21 cellular contexts compared by ENCODE assay signal in genomic region chr2:213862407-213863076, GRCh38.
DNase-seq lines count a peak whose midpoint lies in the region; ATAC-seq, FAIRE-seq and TF ChIP-seq lines count a peak whose summit lies in the region.
"Had no signal": no experiment of that assay in that cellular context is flagged by ENCODE, and none has a peak within 500 bp of the region (broad histone marks: within the 10 kb centered on the region; RNA-seq: fewer than 3 reads in every experiment).

No MANE protein-coding gene starts in this region.

- H3K4me2 ChIP-seq in H1 (ENCODE audit: insufficient read depth in 1 of 2, low read depth in 2 of 2, low read length in 2 of 2) (no peak overlapping the region), mesenchymal stem cell (ENCODE audit: low read length, poor library complexity, severe bottlenecking) (no peak overlapping the region)
- H3K4me2 ChIP-seq: KMS-11 had no signal

- H2BK20ac ChIP-seq in H1 (ENCODE audit: low read length), result no peak overlapping the region

- H2BK15ac ChIP-seq in H1 (ENCODE audit: low read length) (no peak overlapping the region), mesenchymal stem cell (ENCODE audit: low read depth, poor library complexity, severe bottlenecking) (no peak overlapping the region)

- no peak overlapping the region for H2AK5ac ChIP-seq in H1 (ENCODE audit: low read depth, low read length)
- peak overlapping the region; percentile 26 for H2AK5ac ChIP-seq in mesenchymal stem cell (ENCODE audit: low read length, severe bottlenecking)

- ATAC-seq in GM21526 (IDR thresholded peaks at IDR 0.05; ENCODE audit: low FRiP score, unreplicated experiment) (no peak), HG03378 (IDR thresholded peaks at IDR 0.05; ENCODE audit: unreplicated experiment) (no peak), Right ventricle myocardium superior (ENCODE audit: poor library complexity) (no peak)
- ATAC-seq: Right ventricle myocardium inferior had no signal

- TF ChIP-seq EP300 in H1 (IDR thresholded peaks at IDR 0.05; ENCODE audit: borderline replicate concordance in 1 of 2, low read depth in 2 of 2, low read length in 2 of 2), result no peak

- no peak overlapping the region for H3K4me3 ChIP-seq in H1 (ENCODE audit: extremely low read depth in 1 of 4, insufficient read depth in 2 of 4, low read depth in 3 of 4, low read length in 4 of 4)
- H3K4me3 ChIP-seq in mesenchymal stem cell (ENCODE audit: insufficient read depth in 1 of 2, low read depth in 1 of 2, low read length in 2 of 2), result no peak overlapping the region

- CTCF ChIA-PET in H1 (lab: Charles Lee; ENCODE audit: partially characterized antibody), result no interaction called here

- TF ChIP-seq CTCF in H1 (IDR thresholded peaks at IDR 0.05; ENCODE audit: control extremely low read depth in 1 of 3, insufficient read depth in 1 of 3, low read depth in 1 of 3, low read length in 3 of 3), result no peak

- no peak overlapping the region for H2BK120ac ChIP-seq in H1 (replicated peaks; ENCODE audit: low read depth, low read length)
- no peak overlapping the region for H2BK120ac ChIP-seq in mesenchymal stem cell (ENCODE audit: low read depth, low read length)

- no peak for FAIRE-seq in H1 (lab: Jason Lieb, UNC)
- FAIRE-seq: GM19239 had no signal

- H3K36me3 ChIP-seq in H1 (ENCODE audit: control insufficient read depth in 2 of 4, insufficient read depth in 4 of 4, low read length in 3 of 4) (no peaks in the 10 kb centered on the region), mesenchymal stem cell (ENCODE audit: control insufficient read depth in 1 of 2, insufficient read depth in 2 of 2, low read depth in 1 of 2, low read length in 2 of 2) (no peaks in the 10 kb centered on the region)

- no peak overlapping the region for H3K18ac ChIP-seq in H1 (ENCODE audit: extremely low read depth, low read length)
- no peak overlapping the region for H3K18ac ChIP-seq in mesenchymal stem cell (ENCODE audit: low read depth in 1 of 2, low read length in 2 of 2)

- 94% methylated on average over 7 of the region's 7 CpGs; no CpG with 5 or more reads in 1 of the 2 experiments for WGBS in H1 (ENCODE audit: extremely low coverage in 1 of 2, insufficient coverage in 1 of 2, insufficient read length in 1 of 2, insufficient replicate concordance in 2 of 2, low coverage in 1 of 2, low lambda C conversion rate in 2 of 2, missing lambda C conversion rate in 1 of 2), 2 experiments
- WGBS in mesenchymal stem cell, result 97% methylated on average over 6 of the region's 7 CpGs

- no peak overlapping the region for H3K14ac ChIP-seq in H1 (ENCODE audit: insufficient read length)
- H3K14ac ChIP-seq in mesenchymal stem cell (ENCODE audit: low read length in 2 of 2), result no peak overlapping the region

- no peak overlapping the region for H2AFZ ChIP-seq in H1 (ENCODE audit: low read length)
- no peak overlapping the region for H2AFZ ChIP-seq in mesenchymal stem cell (ENCODE audit: low read depth, low read length)

- in situ Hi-C loops in G401 (cut with HindIII; ENCODE audit: low sequenced_read_pairs), result no loop called here

- no peaks in the 10 kb centered on the region for H3K9me3 ChIP-seq in H1 (ENCODE audit: insufficient read depth in 2 of 2, low read depth in 1 of 2, low read length in 1 of 2)
- H3K9me3 ChIP-seq in mesenchymal stem cell (ENCODE audit: control insufficient read depth, low read length), result peaks cover 29% of the 10 kb centered on the region

- H3K79me1 ChIP-seq in H1 (ENCODE audit: low read depth, low read length) (no peaks in the 10 kb centered on the region), mesenchymal stem cell (replicated peaks; ENCODE audit: low read length, poor library complexity, severe bottlenecking) (no peaks in the 10 kb centered on the region)

- H4K91ac ChIP-seq in H1 (replicated peaks; ENCODE audit: insufficient read length, low read length) (no peak overlapping the region), mesenchymal stem cell (ENCODE audit: low read length) (no peak overlapping the region)

- no peak for TF ChIP-seq POLR2A in H1 (IDR thresholded peaks at IDR 0.05; ENCODE audit: control extremely low read depth in 1 of 2, low read depth in 2 of 2, low read length in 2 of 2)

- H3K23me2 ChIP-seq in H1 (ENCODE audit: low read depth, low read length), result no peaks in the 10 kb centered on the region

- no peaks in the 10 kb centered on the region for H3K27me3 ChIP-seq in H1 (replicated peaks in 1 of 4; ENCODE audit: control insufficient read depth in 3 of 4, extremely low read depth in 1 of 4, insufficient read depth in 3 of 4, low read length in 3 of 4)
- no peaks in the 10 kb centered on the region for H3K27me3 ChIP-seq in mesenchymal stem cell (ENCODE audit: control insufficient read depth in 1 of 2, insufficient read depth in 1 of 2, low read length in 2 of 2)

- no peak overlapping the region for H3K9ac ChIP-seq in H1 (replicated peaks in 1 of 4; ENCODE audit: extremely low read depth in 1 of 4, low read depth in 3 of 4, low read length in 3 of 4)
- H3K9ac ChIP-seq in mesenchymal stem cell (ENCODE audit: low read length), result no peak overlapping the region
- H3K9ac ChIP-seq: KMS-11 had no signal

- DNase-seq in NCI-H82 (lab: John Stamatoyannopoulos, UW) (peak; percentile 43), H1 (ENCODE audit: low read depth in 1 of 2, low spot score in 2 of 2) (no peak), mesenchymal stem cell (no peak), retina (peak; percentile 7), G401 (ENCODE audit: low spot score) (no peak), Right ventricle myocardium superior (no peak)
- DNase-seq: Calu3; CD4-positive, CD25-positive, alpha-beta regulatory T cell; GF-D8; H7; NCI-H1092 treated with DMSO at 0.1 percent for 48 hours; NCI-H146; NCI-H2029; NCI-H226; NCI-H524 treated with DMSO at 0.1 percent for 48 hours; SW 1271 had no signal

- H3K56ac ChIP-seq in H1 (replicated peaks; ENCODE audit: insufficient read length, low read depth, low read length), result no peak overlapping the region

- H3K4me1 ChIP-seq in H1 (replicated peaks in 1 of 4; ENCODE audit: control insufficient read depth in 3 of 4, insufficient read depth in 4 of 4, low read length in 3 of 4), result peaks cover 0 to 2% (median 0%) of the 10 kb centered on the region in 4 experiments; a peak in 1 of 7 replicates
- peaks cover 2% of the 10 kb centered on the region for H3K4me1 ChIP-seq in mesenchymal stem cell (ENCODE audit: control insufficient read depth, insufficient read depth, low read depth, low read length)

- intact Hi-C loops in Right ventricle myocardium superior (cut with DNase I), result no loop called here

- no peak overlapping the region for H4K8ac ChIP-seq in H1 (ENCODE audit: extremely low read depth, insufficient read depth, low read length)
- no peak overlapping the region for H4K8ac ChIP-seq in mesenchymal stem cell (ENCODE audit: low read length)

- no peaks in the 10 kb centered on the region for H4K20me1 ChIP-seq in H1 (replicated peaks in 1 of 2; ENCODE audit: control insufficient read depth in 1 of 2, insufficient read depth in 2 of 2, low read length in 2 of 2)

- H3K27ac ChIP-seq in H1 (ENCODE audit: low read depth, low read length), result no peak overlapping the region
- H3K27ac ChIP-seq in mesenchymal stem cell (ENCODE audit: low read length, poor library complexity, severe bottlenecking), result peak overlapping the region; percentile 20
- H3K27ac ChIP-seq: KMS-11 had no signal

- no peak overlapping the region for H3K23ac ChIP-seq in H1 (ENCODE audit: insufficient read length)
- no peak overlapping the region for H3K23ac ChIP-seq in mesenchymal stem cell (ENCODE audit: low read length in 2 of 2)

- H4K5ac ChIP-seq in H1 (ENCODE audit: insufficient read length, low read depth, low read length), result no peak overlapping the region

- H2BK12ac ChIP-seq in H1 (ENCODE audit: low read depth, low read length), result no peak overlapping the region
- no peak overlapping the region for H2BK12ac ChIP-seq in mesenchymal stem cell (ENCODE audit: low read length in 2 of 2)

- no peaks in the 10 kb centered on the region for H3K79me2 ChIP-seq in H1 (ENCODE audit: control insufficient read depth in 1 of 2, insufficient read depth in 2 of 2, low read length in 2 of 2)

- POLR2A ChIA-PET in H1 (lab: Charles Lee; ENCODE audit: partially characterized antibody), result no interaction called here

- TF ChIP-seq RAD21 in H1 (IDR thresholded peaks at IDR 0.05 in 1 of 2, conservative IDR thresholded peaks at IDR 0.05 in 1 of 2; ENCODE audit: low read depth in 2 of 2, low read length in 2 of 2), result no peak

- no peak overlapping the region for H3K4ac ChIP-seq in H1 (replicated peaks; ENCODE audit: insufficient read length, low read depth, low read length)
- H3K4ac ChIP-seq in mesenchymal stem cell (ENCODE audit: low read depth in 1 of 2, low read length in 2 of 2), result no peak overlapping the region

- H2BK5ac ChIP-seq in H1 (ENCODE audit: low read depth, low read length) (no peak overlapping the region), mesenchymal stem cell (ENCODE audit: low read depth, low read length, poor library complexity, severe bottlenecking) (no peak overlapping the region)

TF ChIP-seq in H1, 55 proteins besides CTCF, POLR2A, EP300 and RAD21:
- TF ChIP-seq FOSL1 (IDR thresholded peaks at IDR 0.05; ENCODE audit: insufficient read depth, low read depth, low read length) (no peak), TEAD4 (IDR thresholded peaks at IDR 0.05; ENCODE audit: low read depth, low read length) (0 out of 2 replicates have a peak, but pooled peaks have one; percentile 34)

Comparison
In these comparisons a context has a peak if more than half of its experiments do, and no peak if none do; other contexts are left out.
1. DNase-seq: peak in NCI-H82 (single experiment) and retina (single experiment); none in H1 (0 of 2), mesenchymal stem cell (single experiment), G401 (single experiment) and Right ventricle myocardium superior (single experiment).